In the genomic region with DNA sequence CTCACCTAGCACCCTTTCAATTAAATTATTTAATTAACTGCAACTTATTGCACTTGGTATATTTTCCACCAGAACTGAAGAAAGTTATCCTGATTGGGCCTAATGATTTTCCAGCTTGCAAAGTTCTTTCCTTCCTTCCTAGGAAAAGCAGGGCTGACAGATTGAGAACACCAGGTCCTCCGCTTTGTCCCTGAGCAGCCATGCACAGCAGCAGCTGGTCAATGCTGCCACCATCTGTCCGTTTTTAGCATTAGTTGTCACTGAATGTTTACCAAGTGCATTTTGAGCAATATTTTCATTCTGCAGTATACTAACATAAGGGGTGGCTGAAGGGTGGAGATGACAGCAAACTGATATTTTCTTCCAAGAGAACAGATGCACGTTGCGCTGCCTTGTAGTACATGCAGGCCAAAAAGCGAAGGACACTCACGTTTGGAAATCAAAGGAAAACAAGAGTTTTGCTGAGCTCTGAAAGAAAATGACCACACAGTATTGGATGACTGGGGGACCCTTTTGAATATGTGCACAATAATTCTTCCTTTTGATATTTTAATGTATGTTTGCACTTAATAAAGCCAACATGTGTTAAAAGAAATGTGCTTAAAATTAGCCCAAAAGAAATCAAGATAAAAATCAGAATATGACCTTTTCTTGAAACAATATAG, we compare ENCODE assay signal across 8 cellular contexts.
DNase-seq lines count a peak whose midpoint lies in the region.

No MANE protein-coding gene starts in this region.

- peaks cover 0 to 3% of the 10 kb centered on the region in 2 experiments for H3K4me1 ChIP-seq in trophoblast cell (ENCODE audit: control insufficient read depth in 1 of 2, insufficient read depth in 2 of 2, low read length in 2 of 2)

- no peaks in the 10 kb centered on the region for H3K27me3 ChIP-seq in trophoblast cell (ENCODE audit: insufficient read depth, low read length)

- no peak overlapping the region for H4K8ac ChIP-seq in trophoblast cell (ENCODE audit: low read depth, low read length)

- no peak overlapping the region for H3K23ac ChIP-seq in trophoblast cell (ENCODE audit: low read length)

- H2AK5ac ChIP-seq in trophoblast cell (ENCODE audit: low read length), result no peak overlapping the region

- DNase-seq in NCI-H187 (lab: John Stamatoyannopoulos, UW) (peak; percentile 7 to 38), NCI-H187 treated with DMSO at 0.1 percent for 48 hours (lab: John Stamatoyannopoulos, UW) (no peak), HCEC 1CT (peak; percentile 80), NCI-H146 (lab: John Stamatoyannopoulos, UW) (peak; percentile 37), T1000 (lab: John Stamatoyannopoulos, UW) (peak; percentile 37), foreskin melanocyte (peak; percentile 65), trophoblast cell (peak; percentile 32 to 77), germinal center (ENCODE audit: low spot score) (no peak)

- H3K14ac ChIP-seq in trophoblast cell (ENCODE audit: low read length), result no peak overlapping the region

- H3K79me2 ChIP-seq in trophoblast cell (ENCODE audit: control insufficient read depth, insufficient read depth, low read length, poor library complexity), result no peaks in the 10 kb centered on the region

- H3K9ac ChIP-seq in trophoblast cell (ENCODE audit: low read length), result no peak overlapping the region

- H3K79me1 ChIP-seq in trophoblast cell (ENCODE audit: low read length), result no peaks in the 10 kb centered on the region

- no peak overlapping the region for H2BK5ac ChIP-seq in trophoblast cell (ENCODE audit: low read depth, low read length, poor library complexity)

- H4K12ac ChIP-seq in trophoblast cell (ENCODE audit: low read depth, low read length), result no peak overlapping the region

- H3K27ac ChIP-seq in trophoblast cell (ENCODE audit: low read depth, low read length), result no peak overlapping the region

- no peaks in the 10 kb centered on the region for H3K36me3 ChIP-seq in trophoblast cell (ENCODE audit: control insufficient read depth in 1 of 2, insufficient read depth in 2 of 2, low read length in 2 of 2)

- no peak overlapping the region for H3K4me3 ChIP-seq in trophoblast cell (ENCODE audit: low read depth, low read length)

- H3K4ac ChIP-seq in trophoblast cell (ENCODE audit: low read depth, low read length), result no peak overlapping the region

- no peak overlapping the region for H2AFZ ChIP-seq in trophoblast cell (ENCODE audit: insufficient read depth, low read length, poor library complexity)

- H3K4me2 ChIP-seq in trophoblast cell (ENCODE audit: low read length), result no peak overlapping the region

- no peaks in the 10 kb centered on the region for H3K9me3 ChIP-seq in trophoblast cell (ENCODE audit: insufficient read depth, low read depth, low read length)

- H2BK120ac ChIP-seq in trophoblast cell (ENCODE audit: insufficient read depth, low read length, poor library complexity), result peak overlapping the region; percentile 12

- H4K91ac ChIP-seq in trophoblast cell (ENCODE audit: low read depth, low read length), result no peak overlapping the region

- no peak overlapping the region for H2BK12ac ChIP-seq in trophoblast cell (ENCODE audit: low read length)

- WGBS in trophoblast cell (ENCODE audit: extremely low coverage, insufficient coverage, insufficient read length), result no CpG with 5 or more reads among the region's 6 CpGs

- H3K18ac ChIP-seq in trophoblast cell (ENCODE audit: low read length), result no peak overlapping the region

Comparison
In these comparisons a context has a peak if more than half of its experiments do, and no peak if none do; other contexts are left out.
1. DNase-seq: peak in NCI-H187 (2 of 2), HCEC 1CT (single experiment), NCI-H146 (single experiment), T1000 (single experiment), foreskin melanocyte (single experiment) and trophoblast cell (2 of 2); none in NCI-H187 treated with DMSO at 0.1 percent for 48 hours (single experiment) and germinal center (single experiment).